17 cellular contexts compared by ENCODE assay signal in genomic region chr4:160745126-160745525, GRCh38.
"Had no signal": no experiment of that assay in that cellular context is flagged by ENCODE, and none has a peak within 500 bp of the region (broad histone marks: within the 10 kb centered on the region; RNA-seq: fewer than 3 reads in every experiment).

No MANE protein-coding gene starts in this region.

- H3K27me3 ChIP-seq: gastrocnemius medialis, transverse colon had no signal

- H3K36me3 ChIP-seq: gastrocnemius medialis, transverse colon had no signal

- H3K4me3 ChIP-seq: coronary artery, gastrocnemius medialis, psoas muscle, transverse colon had no signal

- FAIRE-seq: endothelial cell of umbilical vein had no signal

- DNase-seq: central memory CD4-positive, alpha-beta T cell; effector CD4-positive, alpha-beta T cell; endodermal cell; gastrocnemius medialis; immature natural killer cell; kidney; mesendoderm; naive thymus-derived CD4-positive, alpha-beta T cell; nephron progenitor cell; psoas muscle; right cardiac atrium; stimulated activated CD4-positive, alpha-beta T cell treated with anti-CD3 and anti-CD28 coated beads, Interleukin-15, amount 100 ng/mL, for 24 hours; stimulated activated CD4-positive, alpha-beta T cell treated with anti-CD3 and anti-CD28 coated beads, Interleukin-1b, Interleukin-23, amount 100 ng/mL, for 48 hours; stimulated activated CD4-positive, alpha-beta T cell treated with anti-CD3 and anti-CD28 coated beads, Interleukin-4, amount 100 ng/mL, for 24 hours; transverse colon had no signal
